3 cellular contexts compared by ENCODE assay signal in genomic region chr4:139092271-139092670, GRCh38.
"Had no signal": no experiment of that assay in that cellular context is flagged by ENCODE, and none has a peak within 500 bp of the region (broad histone marks: within the 10 kb centered on the region; RNA-seq: fewer than 3 reads in every experiment).

No MANE protein-coding gene starts in this region.

- DNase-seq: GDM1, GF-D8 had no signal

- H3K4me3 ChIP-seq: GM12878 had no signal

- ATAC-seq: GM12878 had no signal
